Comparison of ENCODE assay signal across 17 cellular contexts in genomic region chr2:18046558-18046957, GRCh38.
A peak's percentile ranks its signal among the peaks of the same experiment; 100 is the strongest.
DNase-seq lines count a peak whose midpoint lies in the region; ATAC-seq and TF ChIP-seq lines count a peak whose summit lies in the region.
"Had no signal": no experiment of that assay in that cellular context is flagged by ENCODE, and none has a peak within 500 bp of the region (broad histone marks: within the 10 kb centered on the region; RNA-seq: fewer than 3 reads in every experiment).

No MANE protein-coding gene starts in this region.

- no peak overlapping the region for H2BK12ac ChIP-seq in mesenchymal stem cell (ENCODE audit: low read length in 2 of 2)

- TF ChIP-seq CTCF in cardiac fibroblast (IDR thresholded peaks at IDR 0.05; ENCODE audit: low read depth, low read length) (no peak), nephron progenitor cell (IDR thresholded peaks at IDR 0.05) (no peak)

- H3K27ac Mint-ChIP-seq in nephron progenitor cell, result no peak overlapping the region
- H3K27ac Mint-ChIP-seq: activated T-helper 1 cell treated with anti-CD3 and anti-CD28 coated beads, Interleukin-12 subunit alpha, Interleukin-12 subunit beta, Interleukin-2, Interleukin-4 antibody, amounts not matched to agents 30 ng/mL and 10 ng/mL and 1 ng/mL, durations not matched to agents 14 hours and 24 hours and 36 hours; IgD-negative memory B cell had no signal

- H3K4ac ChIP-seq in mesenchymal stem cell (ENCODE audit: low read depth in 1 of 2, low read length in 2 of 2), result no peak overlapping the region

- no peaks in the 10 kb centered on the region for H3K36me3 Mint-ChIP-seq in nephron progenitor cell (ENCODE audit: low read depth)
- H3K36me3 Mint-ChIP-seq: IgD-negative memory B cell had no signal

- no peak overlapping the region for H3K23ac ChIP-seq in mesenchymal stem cell (ENCODE audit: low read length in 2 of 2)

- no peak overlapping the region for H2BK5ac ChIP-seq in mesenchymal stem cell (ENCODE audit: low read depth, low read length, poor library complexity, severe bottlenecking)

- H3K4me1 ChIP-seq in mesenchymal stem cell (ENCODE audit: control insufficient read depth, insufficient read depth, low read depth, low read length), result no peaks in the 10 kb centered on the region
- H3K4me1 ChIP-seq: BE2C, lower lobe of right lung had no signal

- DNase-seq in EH (ENCODE audit: low read depth) (peak; percentile 83), NCI-H446 treated with DMSO at 0.1 percent for 48 hours (lab: John Stamatoyannopoulos, UW) (peak; percentile 39), cardiac fibroblast (ENCODE audit: low read depth in 2 of 2) (peak; percentile 18 to 24), mesenchymal stem cell (peak; percentile 44), COLO668 (lab: John Stamatoyannopoulos, UW; ENCODE audit: unreplicated experiment) (no peak), nephron progenitor cell (no peak)
- DNase-seq: BE2C; central memory CD4-positive, alpha-beta T cell; GOT3; lower lobe of right lung had no signal

- H3K27ac ChIP-seq in mesenchymal stem cell (ENCODE audit: low read length, poor library complexity, severe bottlenecking), result no peak overlapping the region
- H3K27ac ChIP-seq: lower lobe of right lung, SJSA1, thoracic aorta had no signal

- no peak overlapping the region for H3K4me3 Mint-ChIP-seq in nephron progenitor cell
- H3K4me3 Mint-ChIP-seq: activated T-helper 1 cell treated with anti-CD3 and anti-CD28 coated beads, Interleukin-12 subunit alpha, Interleukin-12 subunit beta, Interleukin-2, Interleukin-4 antibody, amounts not matched to agents 30 ng/mL and 10 ng/mL and 1 ng/mL, durations not matched to agents 14 hours and 24 hours and 36 hours; IgD-negative memory B cell had no signal

- no peak overlapping the region for H3K14ac ChIP-seq in mesenchymal stem cell (ENCODE audit: low read length in 2 of 2)

- H3K4me2 ChIP-seq in mesenchymal stem cell (ENCODE audit: low read length, poor library complexity, severe bottlenecking), result no peak overlapping the region

- ATAC-seq in GM19328 (IDR thresholded peaks at IDR 0.05; ENCODE audit: unreplicated experiment) (no peak), GM21717 (IDR thresholded peaks at IDR 0.05; ENCODE audit: unreplicated experiment) (no peak)
- ATAC-seq: esophagus mucosa had no signal

- H3K27me3 Mint-ChIP-seq in nephron progenitor cell (ENCODE audit: low read depth, poor library complexity), result peaks cover 11% of the 10 kb centered on the region

- peak overlapping the region; percentile 28 for H4K91ac ChIP-seq in mesenchymal stem cell (ENCODE audit: low read length)

- no peak overlapping the region for H2AFZ ChIP-seq in mesenchymal stem cell (ENCODE audit: low read depth, low read length)

- H3K36me3 ChIP-seq in mesenchymal stem cell (ENCODE audit: control insufficient read depth in 1 of 2, insufficient read depth in 2 of 2, low read depth in 1 of 2, low read length in 2 of 2), result no peaks in the 10 kb centered on the region
- H3K36me3 ChIP-seq: BE2C, lower lobe of right lung, SJSA1, thoracic aorta had no signal

- H3K4me3 ChIP-seq in cardiac fibroblast (replicated peaks in 1 of 2; ENCODE audit: low read depth in 2 of 2, low read length in 2 of 2), result no peak overlapping the region
- no peak overlapping the region for H3K4me3 ChIP-seq in mesenchymal stem cell (ENCODE audit: insufficient read depth in 1 of 2, low read depth in 1 of 2, low read length in 2 of 2)
- H3K4me3 ChIP-seq: lower lobe of right lung, SJSA1, thoracic aorta had no signal

- H3K79me1 ChIP-seq in mesenchymal stem cell (replicated peaks; ENCODE audit: low read length, poor library complexity, severe bottlenecking), result no peaks in the 10 kb centered on the region

- H3K4me1 Mint-ChIP-seq in nephron progenitor cell, result no peaks in the 10 kb centered on the region
- H3K4me1 Mint-ChIP-seq: IgD-negative memory B cell had no signal

- H3K9me3 Mint-ChIP-seq in nephron progenitor cell, result no peaks in the 10 kb centered on the region
- H3K9me3 Mint-ChIP-seq: activated T-helper 1 cell treated with anti-CD3 and anti-CD28 coated beads, Interleukin-12 subunit alpha, Interleukin-12 subunit beta, Interleukin-2, Interleukin-4 antibody, amounts not matched to agents 30 ng/mL and 10 ng/mL and 1 ng/mL, durations not matched to agents 14 hours and 24 hours and 36 hours had no signal

- no peak overlapping the region for H3K9ac ChIP-seq in mesenchymal stem cell (ENCODE audit: low read length)

- H3K27me3 ChIP-seq in mesenchymal stem cell (ENCODE audit: control insufficient read depth in 1 of 2, insufficient read depth in 1 of 2, low read length in 2 of 2), result peaks cover 0 to 2% of the 10 kb centered on the region in 2 experiments
- H3K27me3 ChIP-seq: BE2C, SJSA1 had no signal

- H4K8ac ChIP-seq in mesenchymal stem cell (ENCODE audit: low read length), result peak overlapping the region; percentile 9

- H3K9me3 ChIP-seq in mesenchymal stem cell (ENCODE audit: control insufficient read depth, low read length), result peaks cover 4% of the 10 kb centered on the region
- H3K9me3 ChIP-seq: BE2C, lower lobe of right lung, SJSA1, thoracic aorta had no signal

- H2AK5ac ChIP-seq in mesenchymal stem cell (ENCODE audit: low read length, severe bottlenecking), result no peak overlapping the region

- H2BK15ac ChIP-seq in mesenchymal stem cell (ENCODE audit: low read depth, poor library complexity, severe bottlenecking), result no peak overlapping the region

- H3K18ac ChIP-seq in mesenchymal stem cell (ENCODE audit: low read depth in 1 of 2, low read length in 2 of 2), result peak overlapping the region in 1 of 2 experiments; percentile 60

- H2BK120ac ChIP-seq in mesenchymal stem cell (ENCODE audit: low read depth, low read length), result no peak overlapping the region

Comparison
In these comparisons a context has a peak if more than half of its experiments do, and no peak if none do; other contexts are left out.
1. DNase-seq: peak in EH (single experiment), NCI-H446 treated with DMSO at 0.1 percent for 48 hours (single experiment), cardiac fibroblast (2 of 2) and mesenchymal stem cell (single experiment); none in COLO668 (single experiment) and nephron progenitor cell (single experiment).